Comparison of ENCODE assay signal across 25 cellular contexts in genomic region chr4:20895208-20895607, GRCh38.
DNase-seq lines count a peak whose midpoint lies in the region; ATAC-seq and TF ChIP-seq lines count a peak whose summit lies in the region.
"Had no signal": no experiment of that assay in that cellular context is flagged by ENCODE, and none has a peak within 500 bp of the region (broad histone marks: within the 10 kb centered on the region; RNA-seq: fewer than 3 reads in every experiment).

No MANE protein-coding gene starts in this region.

- peak overlapping the region in 1 of 2 experiments; percentile 16; a peak in 1 of 4 replicates for H3K27ac ChIP-seq in SK-N-SH (ENCODE audit: low read depth in 2 of 2, low read length in 1 of 2)
- no peak overlapping the region for H3K27ac ChIP-seq in left ventricle myocardium inferior (replicated peaks)
- H3K27ac ChIP-seq: 22Rv1; A549; BLaER1 treated with 17β-estradiol and CSF1 and Interleukin-3, amounts not matched to agents 10 nM and 100 nM; C4-2B had no signal

- H3K9me2 ChIP-seq in SK-N-SH: no peaks in the 10 kb centered on the region

- H3K36me3 ChIP-seq in SK-N-SH (replicated peaks in 1 of 2; ENCODE audit: control insufficient read depth in 1 of 2, insufficient read depth in 2 of 2, low read length in 1 of 2): no peaks in the 10 kb centered on the region
- no peaks in the 10 kb centered on the region for H3K36me3 ChIP-seq in left ventricle myocardium inferior
- H3K36me3 ChIP-seq: BLaER1 treated with 17β-estradiol and CSF1 and Interleukin-3, amounts not matched to agents 10 nM and 100 nM had no signal

- H3K4me3 ChIP-seq in SK-N-SH (ENCODE audit: low read depth in 2 of 2, low read length in 1 of 2): no peak overlapping the region
- no peak overlapping the region for H3K4me3 ChIP-seq in retinal pigment epithelial cell (ENCODE audit: low read length)
- no peak overlapping the region for H3K4me3 ChIP-seq in left ventricle myocardium inferior
- H3K4me3 ChIP-seq: A549; BLaER1 treated with 17β-estradiol and CSF1 and Interleukin-3, amounts not matched to agents 10 nM and 100 nM; GM12878 had no signal

- H3F3A ChIP-seq in SK-N-SH (replicated peaks; ENCODE audit: insufficient read depth): no peaks in the 10 kb centered on the region

- no peak for TF ChIP-seq EP300 in SK-N-SH (IDR thresholded peaks at IDR 0.05; ENCODE audit: borderline replicate concordance in 1 of 2, low read depth in 1 of 2, low read length in 1 of 2)

- H4K20me1 ChIP-seq in SK-N-SH (ENCODE audit: insufficient read depth): no peaks in the 10 kb centered on the region
- H4K20me1 ChIP-seq: BLaER1 treated with 17β-estradiol and CSF1 and Interleukin-3, amounts not matched to agents 10 nM and 100 nM had no signal

- intact Hi-C loops in left ventricle myocardium inferior (cut with micrococcal nuclease): no loop called here

- CTCF ChIA-PET in SK-N-SH (lab: Yijun Ruan, JAX): no interaction called here

- TF ChIP-seq CTCF in SK-N-SH (IDR thresholded peaks at IDR 0.05) (no peak), retinal pigment epithelial cell (conservative IDR thresholded peaks at IDR 0.05; ENCODE audit: low read depth, low read length) (no peak), left ventricle myocardium inferior (IDR thresholded peaks at IDR 0.05; ENCODE audit: borderline replicate concordance) (no peak)

- no peaks in the 10 kb centered on the region; a peak in 1 of 4 replicates for H3K4me1 ChIP-seq in SK-N-SH (ENCODE audit: control insufficient read depth in 1 of 2, insufficient read depth in 2 of 2, low read depth in 1 of 2, low read length in 1 of 2)
- H3K4me1 ChIP-seq in left ventricle myocardium inferior: no peaks in the 10 kb centered on the region
- H3K4me1 ChIP-seq: A549; BLaER1 treated with 17β-estradiol and CSF1 and Interleukin-3, amounts not matched to agents 10 nM and 100 nM had no signal

- H3K79me2 ChIP-seq in SK-N-SH (ENCODE audit: insufficient read depth): no peaks in the 10 kb centered on the region

- H3K27me3 Mint-ChIP-seq in immature natural killer cell (ENCODE audit: low read depth in 3 of 3): no peaks in the 10 kb centered on the region
- no peaks in the 10 kb centered on the region for H3K27me3 Mint-ChIP-seq in natural killer cell treated with Interleukin-12 subunit alpha and Interleukin-12 subunit beta and Interleukin-15 and Interleukin-18, amount 100 ng/mL, for 72 hours
- H3K27me3 Mint-ChIP-seq: B cell; CD4-positive, alpha-beta T cell had no signal

- peak overlapping the region; percentile 28 to 89 (median 58) for H3K27ac Mint-ChIP-seq in immature natural killer cell
- H3K27ac Mint-ChIP-seq in natural killer cell treated with Interleukin-12 subunit alpha and Interleukin-12 subunit beta and Interleukin-15 and Interleukin-18, amount 100 ng/mL, for 72 hours: peak overlapping the region in 1 of 2 donors; percentile 50
- H3K27ac Mint-ChIP-seq: B cell; CD4-positive, alpha-beta T cell; CD8-positive, alpha-beta T cell had no signal

- H2AFZ ChIP-seq in SK-N-SH (ENCODE audit: low read depth): no peak overlapping the region

- ATAC-seq in SK-N-SH treated with all-trans-retinoic acid at 6 μM for 48 hours: no peak
- ATAC-seq in natural killer cell treated with Interleukin-12 subunit alpha and Interleukin-12 subunit beta and Interleukin-15 and Interleukin-18, amount 100 ng/mL, for 72 hours: no peak
- ATAC-seq in HG03095 (IDR thresholded peaks at IDR 0.05; ENCODE audit: unreplicated experiment): no peak
- ATAC-seq: A549; CD8-positive, alpha-beta T cell; GM12878 had no signal

- H3K9ac ChIP-seq in SK-N-SH: no peak overlapping the region
- H3K9ac ChIP-seq: BLaER1 treated with 17β-estradiol and CSF1 and Interleukin-3, amounts not matched to agents 10 nM and 100 nM had no signal

- H3K27me3 ChIP-seq in SK-N-SH (ENCODE audit: insufficient read depth): no peaks in the 10 kb centered on the region
- H3K27me3 ChIP-seq in left ventricle myocardium inferior (ENCODE audit: low read depth): no peaks in the 10 kb centered on the region
- H3K27me3 ChIP-seq: BLaER1 treated with 17β-estradiol and CSF1 and Interleukin-3, amounts not matched to agents 10 nM and 100 nM had no signal

- TF ChIP-seq RAD21 in SK-N-SH (IDR thresholded peaks at IDR 0.05; ENCODE audit: low read length): no peak

- H3K4me3 Mint-ChIP-seq in immature natural killer cell: peak overlapping the region; percentile 16 to 81 (median 44)
- peak overlapping the region; percentile 7 for H3K4me3 Mint-ChIP-seq in natural killer cell treated with Interleukin-12 subunit alpha and Interleukin-12 subunit beta and Interleukin-15 and Interleukin-18, amount 100 ng/mL, for 72 hours
- H3K4me3 Mint-ChIP-seq: B cell; CD4-positive, alpha-beta T cell; CD8-positive, alpha-beta T cell had no signal

- POLR2A ChIA-PET in SK-N-SH (lab: Yijun Ruan, JAX): no interaction called here

- H3K9me3 ChIP-seq in SK-N-SH (no peaks in the 10 kb centered on the region), left ventricle myocardium inferior (replicated peaks) (no peaks in the 10 kb centered on the region)
- H3K9me3 ChIP-seq: A549; BLaER1 treated with 17β-estradiol and CSF1 and Interleukin-3, amounts not matched to agents 10 nM and 100 nM had no signal

- H3K4me2 ChIP-seq in SK-N-SH: no peak overlapping the region
- H3K4me2 ChIP-seq: A549; BLaER1 treated with 17β-estradiol and CSF1 and Interleukin-3, amounts not matched to agents 10 nM and 100 nM had no signal

- H3K4me1 Mint-ChIP-seq in immature natural killer cell: peaks cover 48 to 62% of the 10 kb centered on the region in 2 donors
- peaks cover 31% of the 10 kb centered on the region in 2 donors for H3K4me1 Mint-ChIP-seq in natural killer cell treated with Interleukin-12 subunit alpha and Interleukin-12 subunit beta and Interleukin-15 and Interleukin-18, amount 100 ng/mL, for 72 hours (ENCODE audit: low read depth in 2 of 2)
- H3K4me1 Mint-ChIP-seq: B cell had no signal

- peaks cover 0 to 11% (median 5%) of the 10 kb centered on the region in 3 donors for H3K36me3 Mint-ChIP-seq in immature natural killer cell
- no peaks in the 10 kb centered on the region for H3K36me3 Mint-ChIP-seq in natural killer cell treated with Interleukin-12 subunit alpha and Interleukin-12 subunit beta and Interleukin-15 and Interleukin-18, amount 100 ng/mL, for 72 hours
- H3K36me3 Mint-ChIP-seq: CD8-positive, alpha-beta T cell had no signal

- peaks cover 0 to 12% (median 2%) of the 10 kb centered on the region in 6 donors for H3K9me3 Mint-ChIP-seq in immature natural killer cell
- H3K9me3 Mint-ChIP-seq in natural killer cell treated with Interleukin-12 subunit alpha and Interleukin-12 subunit beta and Interleukin-15 and Interleukin-18, amount 100 ng/mL, for 72 hours: peaks cover 10% of the 10 kb centered on the region
- H3K9me3 Mint-ChIP-seq: CD8-positive, alpha-beta T cell had no signal

- DNase-seq in SK-N-SH (no peak), immature natural killer cell (no peak), retinal pigment epithelial cell (ENCODE audit: low read depth) (peak; percentile 56), left ventricle myocardium inferior (no peak), NK-92 (lab: John Stamatoyannopoulos, UW; ENCODE audit: unreplicated experiment) (no peak)
- no peak for DNase-seq in natural killer cell treated with Interleukin-12 subunit alpha and Interleukin-12 subunit beta and Interleukin-15 and Interleukin-18, amount 100 ng/mL, for 72 hours (ENCODE audit: low spot score)
- DNase-seq: AML-193; CD4-positive, alpha-beta T cell; CD8-positive, alpha-beta T cell; COR-L47; DMS 273 treated with DMSO at 0.1 percent for 48 hours; DMS153; DMS53; DMS79; DND-41; EL; GDM1 had no signal

TF ChIP-seq in SK-N-SH treated with all-trans-retinoic acid at 6 μM for 48 hours, 23 proteins besides CTCF, POLR2A, EP300 and RAD21:
- TF ChIP-seq ESRRG (CRISPR knock-in tag; IDR thresholded peaks at IDR 0.05): no peak
- TF ChIP-seq ISL1 (CRISPR knock-in tag; IDR thresholded peaks at IDR 0.05): peak; percentile 66

TF ChIP-seq in SK-N-SH, 30 proteins besides CTCF, POLR2A, EP300 and RAD21:
- TF ChIP-seq EZH2phosphoT487 (IDR thresholded peaks at IDR 0.05; ENCODE audit: borderline replicate concordance, low read depth): no peak
- TF ChIP-seq NRF1 (IDR thresholded peaks at IDR 0.05; ENCODE audit: low read depth, low read length): no peak
- no peak for TF ChIP-seq TEAD4 (IDR thresholded peaks at IDR 0.05; ENCODE audit: borderline replicate concordance, insufficient read depth)
- no peak for TF ChIP-seq FOXM1 (IDR thresholded peaks at IDR 0.05; ENCODE audit: low read depth)
- TF ChIP-seq SIN3A (IDR thresholded peaks at IDR 0.05; ENCODE audit: borderline replicate concordance, low read depth, low read length): no peak
- TF ChIP-seq YY1 (IDR thresholded peaks at IDR 0.05; ENCODE audit: low read depth): no peak
- no peak for TF ChIP-seq MEF2A (IDR thresholded peaks at IDR 0.05; ENCODE audit: borderline replicate concordance, low read depth)
- no peak for TF ChIP-seq POLR2AphosphoS5 (IDR thresholded peaks at IDR 0.05; ENCODE audit: low read depth, low read length)
- TF ChIP-seq RFX5 (IDR thresholded peaks at IDR 0.05; ENCODE audit: low read length): no peak
- TF ChIP-seq SMC3 (IDR thresholded peaks at IDR 0.05; ENCODE audit: low read depth, low read length): no peak
- TF ChIP-seq FOSL2 (IDR thresholded peaks at IDR 0.05; ENCODE audit: borderline replicate concordance, low read depth): no peak
- no peak for TF ChIP-seq MAX (IDR thresholded peaks at IDR 0.05; ENCODE audit: low read depth)
- no peak for TF ChIP-seq RXRA (IDR thresholded peaks at IDR 0.05; ENCODE audit: borderline replicate concordance, low read depth)
